23 cellular contexts compared by ENCODE assay signal in genomic region chrX:120768254-120768653, GRCh38.
A peak's percentile ranks its signal among the peaks of the same experiment; 100 is the strongest.
DNase-seq lines count a peak whose midpoint lies in the region; ATAC-seq and TF ChIP-seq lines count a peak whose summit lies in the region.
"Had no signal": no experiment of that assay in that cellular context is flagged by ENCODE, and none has a peak within 500 bp of the region (broad histone marks: within the 10 kb centered on the region; RNA-seq: fewer than 3 reads in every experiment).

No MANE protein-coding gene starts in this region.

- no peaks in the 10 kb centered on the region for H4K20me1 ChIP-seq in PC-9 (ENCODE audit: insufficient read depth)
- H4K20me1 ChIP-seq: BLaER1 treated with 17β-estradiol and CSF1 and Interleukin-3, amounts not matched to agents 10 nM and 100 nM had no signal

- peaks cover 47% of the 10 kb centered on the region for H3K4me1 ChIP-seq in PC-9 (replicated peaks; ENCODE audit: insufficient read depth)
- H3K4me1 ChIP-seq in gastroesophageal sphincter = no peaks in the 10 kb centered on the region
- no peaks in the 10 kb centered on the region for H3K4me1 ChIP-seq in Caco-2

- in situ Hi-C loops in brain microvascular endothelial cell (cut with HindIII; ENCODE audit: low pct_ligation_motif_present, low sequenced_read_pairs) = no loop called here

- no peaks in the 10 kb centered on the region for H3K36me3 ChIP-seq in PC-9 (ENCODE audit: low read depth)
- no peaks in the 10 kb centered on the region for H3K36me3 ChIP-seq in brain microvascular endothelial cell (replicated peaks)
- H3K36me3 ChIP-seq in gastroesophageal sphincter = no peaks in the 10 kb centered on the region
- H3K36me3 ChIP-seq in Caco-2 (ENCODE audit: control insufficient read depth, insufficient read depth, low read length) = no peaks in the 10 kb centered on the region
- H3K36me3 ChIP-seq: BLaER1 treated with 17β-estradiol and CSF1 and Interleukin-3, amounts not matched to agents 10 nM and 100 nM; MG63 had no signal

- BruUV-seq in PC-9 (replicated peaks; lab: Mats Ljungman, UMichigan) (no TSS peak), Caco-2 (replicated peaks; lab: Mats Ljungman, UMichigan) (no TSS peak)

- TF ChIP-seq EP300 in gastroesophageal sphincter (IDR thresholded peaks at IDR 0.05) = no peak

- H3K9me3 ChIP-seq in PC-9 (ENCODE audit: insufficient read depth, low read depth) (no peaks in the 10 kb centered on the region; the same call in 1 of the 2 replicates), gastroesophageal sphincter (no peaks in the 10 kb centered on the region), Caco-2 (no peaks in the 10 kb centered on the region)
- H3K9me3 ChIP-seq: A549; BLaER1 treated with 17β-estradiol and CSF1 and Interleukin-3, amounts not matched to agents 10 nM and 100 nM; MG63 had no signal

- DNase-seq in ELR (ENCODE audit: low read depth) (peak; percentile 3), PC-9 (no peak), brain microvascular endothelial cell (no peak), Caco-2 (no peak)
- DNase-seq: Calu3; CD8-positive, alpha-beta T cell; DMS153; MG63; NCI-H1417; NCI-H1694 treated with DMSO at 0.1 percent for 48 hours; NCI-H2081 treated with DMSO at 0.1 percent for 48 hours; NCI-H2171 treated with DMSO at 0.1 percent for 48 hours; NCI-H526 treated with DMSO at 0.1 percent for 48 hours had no signal

- peak; percentile 19 for ATAC-seq in gastroesophageal sphincter
- ATAC-seq in HG02852 (IDR thresholded peaks at IDR 0.05; ENCODE audit: unreplicated experiment) = no peak
- ATAC-seq in GM21825 (IDR thresholded peaks at IDR 0.05; ENCODE audit: unreplicated experiment) = no peak
- ATAC-seq in HG03139 (IDR thresholded peaks at IDR 0.05; ENCODE audit: unreplicated experiment) = no peak
- ATAC-seq: A549; CD8-positive, alpha-beta T cell; HepG2; K562 had no signal

- H3K4me2 ChIP-seq in PC-9 = peak overlapping the region; percentile 26
- H3K4me2 ChIP-seq: A549; BLaER1 treated with 17β-estradiol and CSF1 and Interleukin-3, amounts not matched to agents 10 nM and 100 nM had no signal

- H3K79me2 ChIP-seq in PC-9 (ENCODE audit: low read depth) = no peaks in the 10 kb centered on the region

- H3K27ac Mint-ChIP-seq in Caco-2 (ENCODE audit: unreplicated experiment) = no peak overlapping the region
- H3K27ac Mint-ChIP-seq: CD8-positive, alpha-beta T cell had no signal

- H3K27me3 Mint-ChIP-seq in Caco-2 (ENCODE audit: insufficient read depth, unreplicated experiment) = no peaks in the 10 kb centered on the region

- H3K4me3 Mint-ChIP-seq in Caco-2 (ENCODE audit: unreplicated experiment) = no peak overlapping the region
- H3K4me3 Mint-ChIP-seq: CD8-positive, alpha-beta T cell had no signal

- TF ChIP-seq CTCF in PC-9 (conservative IDR thresholded peaks at IDR 0.05) (no peak), brain microvascular endothelial cell (IDR thresholded peaks at IDR 0.05; ENCODE audit: low read depth, low read length, missing control alignments) (no peak), gastroesophageal sphincter (IDR thresholded peaks at IDR 0.05) (no peak), Caco-2 (IDR thresholded peaks at IDR 0.05; ENCODE audit: insufficient read depth in 1 of 2, low read depth in 1 of 2, low read length in 1 of 2, severe bottlenecking in 1 of 2, unreplicated experiment in 1 of 2) (no peak)

- intact Hi-C loops in PC-9 (cut with micrococcal nuclease; ENCODE audit: unreplicated experiment) = no loop called here
- intact Hi-C loops in Caco-2 (cut with micrococcal nuclease; ENCODE audit: unreplicated experiment) = no loop called here

- H3K9me3 Mint-ChIP-seq in Caco-2 (ENCODE audit: unreplicated experiment) = no peaks in the 10 kb centered on the region
- H3K9me3 Mint-ChIP-seq: CD8-positive, alpha-beta T cell had no signal

- H3K9me2 ChIP-seq in PC-9 (ENCODE audit: insufficient read depth) = no peaks in the 10 kb centered on the region

- H3K4me3 ChIP-seq in PC-9 = no peak overlapping the region
- no peak overlapping the region for H3K4me3 ChIP-seq in brain microvascular endothelial cell (ENCODE audit: low read depth, low read length)
- H3K4me3 ChIP-seq in gastroesophageal sphincter = no peak overlapping the region
- H3K4me3 ChIP-seq in Caco-2 (ENCODE audit: low read depth, low read length) = no peak overlapping the region
- H3K4me3 ChIP-seq: A549; BLaER1 treated with 17β-estradiol and CSF1 and Interleukin-3, amounts not matched to agents 10 nM and 100 nM; K562; MG63 had no signal

- 70% methylated on average over 1 of the region's 1 CpG; no CpG with 5 or more reads in 1 of the 2 donors for WGBS in gastroesophageal sphincter (ENCODE audit: low coverage in 1 of 2), 2 donors

- POLR2A ChIA-PET in PC-9 (lab: Charles Lee; ENCODE audit: unreplicated experiment) (no interaction called here), Caco-2 (lab: Charles Lee) (no interaction called here)

- H2AFZ ChIP-seq in PC-9 = no peak overlapping the region

- H3K27me3 ChIP-seq in PC-9 (ENCODE audit: insufficient read depth, low read depth) (no peaks in the 10 kb centered on the region), brain microvascular endothelial cell (replicated peaks) (no peaks in the 10 kb centered on the region), gastroesophageal sphincter (no peaks in the 10 kb centered on the region), Caco-2 (replicated peaks; ENCODE audit: control insufficient read depth, insufficient read depth, low read length) (no peaks in the 10 kb centered on the region)
- H3K27me3 ChIP-seq: BLaER1 treated with 17β-estradiol and CSF1 and Interleukin-3, amounts not matched to agents 10 nM and 100 nM; MG63 had no signal

- no peaks in the 10 kb centered on the region for H3K36me3 Mint-ChIP-seq in Caco-2 (ENCODE audit: insufficient read depth, unreplicated experiment)
- H3K36me3 Mint-ChIP-seq: CD8-positive, alpha-beta T cell had no signal

- CTCF ChIA-PET in PC-9 (lab: Charles Lee) (no interaction called here), Caco-2 (lab: Charles Lee) (no interaction called here)

- H3K27ac ChIP-seq in PC-9 (peak overlapping the region; percentile 82), brain microvascular endothelial cell (peak overlapping the region; percentile 45), gastroesophageal sphincter (no peak overlapping the region)
- H3K27ac ChIP-seq: BLaER1 treated with 17β-estradiol and CSF1 and Interleukin-3, amounts not matched to agents 10 nM and 100 nM; HL-60; RWPE1 had no signal

- TF ChIP-seq POLR2A in gastroesophageal sphincter (IDR thresholded peaks at IDR 0.05) = no peak

- no peaks in the 10 kb centered on the region for H3K4me1 Mint-ChIP-seq in Caco-2 (ENCODE audit: low read depth, unreplicated experiment)

- H3F3A ChIP-seq in PC-9 (ENCODE audit: insufficient read depth, low read depth) = peaks cover 20% of the 10 kb centered on the region

Comparison
In these comparisons a context has a peak if more than half of its experiments do, and no peak if none do; other contexts are left out.
1. H3K27ac ChIP-seq: peak in PC-9 (single experiment) and brain microvascular endothelial cell (single experiment); none in gastroesophageal sphincter (0 of 4).